Comparison of ENCODE assay signal across 1 cellular context in the genomic region with DNA sequence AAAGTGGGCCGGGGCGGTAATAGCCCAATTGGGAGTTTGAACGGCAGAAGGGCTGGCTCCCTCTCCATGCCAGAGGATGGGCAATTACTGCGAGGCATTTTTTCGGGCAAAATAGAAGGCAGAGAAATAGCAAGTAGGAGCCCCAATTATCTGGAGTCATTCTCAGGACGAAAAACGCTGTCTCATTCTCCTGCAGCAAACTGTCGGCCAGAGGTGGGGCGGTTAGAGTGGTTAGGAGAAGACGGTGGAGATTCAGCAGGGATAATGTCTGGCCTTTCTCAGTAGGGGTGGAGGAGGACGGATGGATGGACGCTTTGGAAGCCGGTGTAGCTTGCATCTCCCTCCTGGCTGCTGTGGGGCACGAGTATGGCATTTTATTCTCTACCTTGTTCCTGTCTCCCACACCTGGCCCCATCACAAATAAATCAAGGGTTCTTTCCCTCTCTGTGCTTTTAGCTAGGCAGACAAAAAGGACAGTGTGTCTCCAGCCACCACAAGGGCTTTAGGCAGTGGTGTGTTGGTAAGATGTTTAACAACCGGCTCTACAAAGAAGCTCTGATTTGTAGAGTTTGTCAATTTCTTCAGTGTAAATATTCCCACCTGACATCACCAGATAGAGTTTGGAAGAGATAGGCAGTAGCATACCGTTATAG.
TF ChIP-seq lines count a peak whose summit lies in the region.

No MANE protein-coding gene starts in this region.

TF ChIP-seq in K562, 482 proteins besides CTCF, POLR2A, EP300 and RAD21 (continues in another document):
- peak; percentile 95 for TF ChIP-seq C11orf30 (IDR thresholded peaks at IDR 0.05; ENCODE audit: low read depth)
- no peak for TF ChIP-seq ZC3H8 (IDR thresholded peaks at IDR 0.05)
- no peak for TF ChIP-seq RBM22 (IDR thresholded peaks at IDR 0.05; ENCODE audit: low read depth, low read length, poor library complexity, severe bottlenecking)
- no peak for TF ChIP-seq TAF9B (IDR thresholded peaks at IDR 0.05; ENCODE audit: partially characterized antibody)
- no peak for TF ChIP-seq ARHGAP35 (IDR thresholded peaks at IDR 0.05; ENCODE audit: partially characterized antibody)
- no peak for TF ChIP-seq ZFP36 (IDR thresholded peaks at IDR 0.05; ENCODE audit: low read depth, low read length, partially characterized antibody)
- TF ChIP-seq, protein P1, sequence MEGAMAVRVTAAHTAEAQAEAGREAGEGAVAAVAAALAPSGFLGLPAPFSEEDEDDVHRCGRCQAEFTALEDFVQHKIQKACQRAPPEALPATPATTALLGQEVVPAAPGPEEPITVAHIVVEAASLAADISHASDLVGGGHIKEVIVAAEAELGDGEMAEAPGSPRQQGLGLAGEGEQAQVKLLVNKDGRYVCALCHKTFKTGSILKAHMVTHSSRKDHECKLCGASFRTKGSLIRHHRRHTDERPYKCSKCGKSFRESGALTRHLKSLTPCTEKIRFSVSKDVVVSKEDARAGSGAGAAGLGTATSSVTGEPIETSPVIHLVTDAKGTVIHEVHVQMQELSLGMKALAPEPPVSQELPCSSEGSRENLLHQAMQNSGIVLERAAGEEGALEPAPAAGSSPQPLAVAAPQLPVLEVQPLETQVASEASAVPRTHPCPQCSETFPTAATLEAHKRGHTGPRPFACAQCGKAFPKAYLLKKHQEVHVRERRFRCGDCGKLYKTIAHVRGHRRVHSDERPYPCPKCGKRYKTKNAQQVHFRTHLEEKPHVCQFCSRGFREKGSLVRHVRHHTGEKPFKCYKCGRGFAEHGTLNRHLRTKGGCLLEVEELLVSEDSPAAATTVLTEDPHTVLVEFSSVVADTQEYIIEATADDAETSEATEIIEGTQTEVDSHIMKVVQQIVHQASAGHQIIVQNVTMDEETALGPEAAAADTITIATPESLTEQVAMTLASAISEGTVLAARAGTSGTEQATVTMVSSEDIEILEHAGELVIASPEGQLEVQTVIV (CRISPR knock-in tag; IDR thresholded peaks at IDR 0.05; ENCODE audit: borderline replicate concordance) = no peak
- TF ChIP-seq, protein P2, sequence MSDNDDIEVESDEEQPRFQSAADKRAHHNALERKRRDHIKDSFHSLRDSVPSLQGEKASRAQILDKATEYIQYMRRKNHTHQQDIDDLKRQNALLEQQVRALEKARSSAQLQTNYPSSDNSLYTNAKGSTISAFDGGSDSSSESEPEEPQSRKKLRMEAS (CRISPR knock-in tag; IDR thresholded peaks at IDR 0.05) = no peak
- TF ChIP-seq OTX1 (CRISPR knock-in tag; IDR thresholded peaks at IDR 0.05) = no peak
- TF ChIP-seq PCBP2 (IDR thresholded peaks at IDR 0.05; ENCODE audit: low read depth, low read length, poor library complexity, severe bottlenecking) = no peak
- TF ChIP-seq, protein P3, sequence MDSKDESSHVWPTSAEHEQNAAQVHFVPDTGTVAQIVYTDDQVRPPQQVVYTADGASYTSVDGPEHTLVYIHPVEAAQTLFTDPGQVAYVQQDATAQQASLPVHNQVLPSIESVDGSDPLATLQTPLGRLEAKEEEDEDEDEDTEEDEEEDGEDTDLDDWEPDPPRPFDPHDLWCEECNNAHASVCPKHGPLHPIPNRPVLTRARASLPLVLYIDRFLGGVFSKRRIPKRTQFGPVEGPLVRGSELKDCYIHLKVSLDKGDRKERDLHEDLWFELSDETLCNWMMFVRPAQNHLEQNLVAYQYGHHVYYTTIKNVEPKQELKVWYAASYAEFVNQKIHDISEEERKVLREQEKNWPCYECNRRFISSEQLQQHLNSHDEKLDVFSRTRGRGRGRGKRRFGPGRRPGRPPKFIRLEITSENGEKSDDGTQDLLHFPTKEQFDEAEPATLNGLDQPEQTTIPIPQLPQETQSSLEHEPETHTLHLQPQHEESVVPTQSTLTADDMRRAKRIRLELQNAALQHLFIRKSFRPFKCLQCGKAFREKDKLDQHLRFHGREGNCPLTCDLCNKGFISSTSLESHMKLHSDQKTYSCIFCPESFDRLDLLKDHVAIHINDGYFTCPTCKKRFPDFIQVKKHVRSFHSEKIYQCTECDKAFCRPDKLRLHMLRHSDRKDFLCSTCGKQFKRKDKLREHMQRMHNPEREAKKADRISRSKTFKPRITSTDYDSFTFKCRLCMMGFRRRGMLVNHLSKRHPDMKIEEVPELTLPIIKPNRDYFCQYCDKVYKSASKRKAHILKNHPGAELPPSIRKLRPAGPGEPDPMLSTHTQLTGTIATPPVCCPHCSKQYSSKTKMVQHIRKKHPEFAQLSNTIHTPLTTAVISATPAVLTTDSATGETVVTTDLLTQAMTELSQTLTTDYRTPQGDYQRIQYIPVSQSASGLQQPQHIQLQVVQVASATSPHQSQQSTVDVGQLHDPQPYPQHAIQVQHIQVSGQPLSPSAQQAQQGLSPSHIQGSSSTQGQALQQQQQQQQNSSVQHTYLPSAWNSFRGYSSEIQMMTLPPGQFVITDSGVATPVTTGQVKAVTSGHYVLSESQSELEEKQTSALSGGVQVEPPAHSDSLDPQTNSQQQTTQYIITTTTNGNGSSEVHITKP (IDR thresholded peaks at IDR 0.05; ENCODE audit: partially characterized antibody) = no peak
- no peak for TF ChIP-seq NFYB (IDR thresholded peaks at IDR 0.05; ENCODE audit: extremely low read depth, insufficient read length)
- no peak for TF ChIP-seq RNF2 (IDR thresholded peaks at IDR 0.05)
- peak; percentile 93 for TF ChIP-seq ZNF316 (IDR thresholded peaks at IDR 0.05)
- TF ChIP-seq ZNF197 (CRISPR knock-in tag; IDR thresholded peaks at IDR 0.05; ENCODE audit: low read depth) = no peak
- 0 out of 2 replicates have a peak, but pooled peaks have one; percentile 34 for TF ChIP-seq JUND (IDR thresholded peaks at IDR 0.05; ENCODE audit: borderline replicate concordance, low read depth, low read length)
- 0 out of 3 replicates have a peak, but pooled peaks have one; percentile 28 for TF ChIP-seq JUND (tag; IDR thresholded peaks at IDR 0.05; ENCODE audit: borderline replicate concordance, low read depth, low read length)
- TF ChIP-seq HDAC2 (IDR thresholded peaks at IDR 0.05) = no peak
- TF ChIP-seq, protein P4, sequence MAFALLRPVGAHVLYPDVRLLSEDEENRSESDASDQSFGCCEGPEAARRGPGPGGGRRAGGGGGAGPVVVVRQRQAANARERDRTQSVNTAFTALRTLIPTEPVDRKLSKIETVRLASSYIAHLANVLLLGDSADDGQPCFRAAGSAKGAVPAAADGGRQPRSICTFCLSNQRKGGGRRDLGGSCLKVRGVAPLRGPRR (CRISPR knock-in tag; IDR thresholded peaks at IDR 0.05) = no peak
- TF ChIP-seq CEBPG (CRISPR knock-in tag; IDR thresholded peaks at IDR 0.05) = no peak
- no peak for TF ChIP-seq CEBPG (tag; conservative IDR thresholded peaks at IDR 0.05 in 1 of 2, IDR thresholded peaks at IDR 0.05 in 1 of 2)
- no peak for TF ChIP-seq SLC30A9 (CRISPR knock-in tag; IDR thresholded peaks at IDR 0.05)
- TF ChIP-seq LARP7 (IDR thresholded peaks at IDR 0.05) = no peak
- no peak for TF ChIP-seq PTBP1 (IDR thresholded peaks at IDR 0.05; ENCODE audit: low read depth, low read length)
- no peak; the same call in 1 of the 2 replicates for TF ChIP-seq GATAD2B (IDR thresholded peaks at IDR 0.05; ENCODE audit: borderline replicate concordance)
- TF ChIP-seq, protein P5, sequence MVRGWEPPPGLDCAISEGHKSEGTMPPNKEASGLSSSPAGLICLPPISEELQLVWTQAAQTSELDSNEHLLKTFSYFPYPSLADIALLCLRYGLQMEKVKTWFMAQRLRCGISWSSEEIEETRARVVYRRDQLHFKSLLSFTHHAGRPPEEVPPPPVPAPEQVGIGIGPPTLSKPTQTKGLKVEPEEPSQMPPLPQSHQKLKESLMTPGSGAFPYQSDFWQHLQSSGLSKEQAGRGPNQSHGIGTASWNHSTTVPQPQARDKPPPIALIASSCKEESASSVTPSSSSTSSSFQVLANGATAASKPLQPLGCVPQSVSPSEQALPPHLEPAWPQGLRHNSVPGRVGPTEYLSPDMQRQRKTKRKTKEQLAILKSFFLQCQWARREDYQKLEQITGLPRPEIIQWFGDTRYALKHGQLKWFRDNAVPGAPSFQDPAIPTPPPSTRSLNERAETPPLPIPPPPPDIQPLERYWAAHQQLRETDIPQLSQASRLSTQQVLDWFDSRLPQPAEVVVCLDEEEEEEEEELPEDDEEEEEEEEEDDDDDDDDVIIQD (CRISPR knock-in tag; IDR thresholded peaks at IDR 0.05) = no peak
- TF ChIP-seq ZNF586 (CRISPR knock-in tag; conservative IDR thresholded peaks at IDR 0.05) = no peak
- TF ChIP-seq RBBP5 (IDR thresholded peaks at IDR 0.05; ENCODE audit: borderline replicate concordance, insufficient read depth, low read length, poor library complexity, severe bottlenecking) = peak; percentile 41
- no peak for TF ChIP-seq KAT7 (CRISPR knock-in tag; IDR thresholded peaks at IDR 0.05; ENCODE audit: borderline replicate concordance)
- TF ChIP-seq SMARCE1 (IDR thresholded peaks at IDR 0.05) = no peak
- TF ChIP-seq, protein P6, sequence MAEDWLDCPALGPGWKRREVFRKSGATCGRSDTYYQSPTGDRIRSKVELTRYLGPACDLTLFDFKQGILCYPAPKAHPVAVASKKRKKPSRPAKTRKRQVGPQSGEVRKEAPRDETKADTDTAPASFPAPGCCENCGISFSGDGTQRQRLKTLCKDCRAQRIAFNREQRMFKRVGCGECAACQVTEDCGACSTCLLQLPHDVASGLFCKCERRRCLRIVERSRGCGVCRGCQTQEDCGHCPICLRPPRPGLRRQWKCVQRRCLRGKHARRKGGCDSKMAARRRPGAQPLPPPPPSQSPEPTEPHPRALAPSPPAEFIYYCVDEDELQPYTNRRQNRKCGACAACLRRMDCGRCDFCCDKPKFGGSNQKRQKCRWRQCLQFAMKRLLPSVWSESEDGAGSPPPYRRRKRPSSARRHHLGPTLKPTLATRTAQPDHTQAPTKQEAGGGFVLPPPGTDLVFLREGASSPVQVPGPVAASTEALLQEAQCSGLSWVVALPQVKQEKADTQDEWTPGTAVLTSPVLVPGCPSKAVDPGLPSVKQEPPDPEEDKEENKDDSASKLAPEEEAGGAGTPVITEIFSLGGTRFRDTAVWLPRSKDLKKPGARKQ (CRISPR knock-in tag; IDR thresholded peaks at IDR 0.05) = no peak
- TF ChIP-seq, protein P7, sequence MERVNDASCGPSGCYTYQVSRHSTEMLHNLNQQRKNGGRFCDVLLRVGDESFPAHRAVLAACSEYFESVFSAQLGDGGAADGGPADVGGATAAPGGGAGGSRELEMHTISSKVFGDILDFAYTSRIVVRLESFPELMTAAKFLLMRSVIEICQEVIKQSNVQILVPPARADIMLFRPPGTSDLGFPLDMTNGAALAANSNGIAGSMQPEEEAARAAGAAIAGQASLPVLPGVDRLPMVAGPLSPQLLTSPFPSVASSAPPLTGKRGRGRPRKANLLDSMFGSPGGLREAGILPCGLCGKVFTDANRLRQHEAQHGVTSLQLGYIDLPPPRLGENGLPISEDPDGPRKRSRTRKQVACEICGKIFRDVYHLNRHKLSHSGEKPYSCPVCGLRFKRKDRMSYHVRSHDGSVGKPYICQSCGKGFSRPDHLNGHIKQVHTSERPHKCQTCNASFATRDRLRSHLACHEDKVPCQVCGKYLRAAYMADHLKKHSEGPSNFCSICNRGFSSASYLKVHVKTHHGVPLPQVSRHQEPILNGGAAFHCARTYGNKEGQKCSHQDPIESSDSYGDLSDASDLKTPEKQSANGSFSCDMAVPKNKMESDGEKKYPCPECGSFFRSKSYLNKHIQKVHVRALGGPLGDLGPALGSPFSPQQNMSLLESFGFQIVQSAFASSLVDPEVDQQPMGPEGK (CRISPR knock-in tag; IDR thresholded peaks at IDR 0.05; ENCODE audit: borderline replicate concordance) = no peak
- TF ChIP-seq ETS2 (tag; IDR thresholded peaks at IDR 0.05; ENCODE audit: borderline replicate concordance, poor library complexity, severe bottlenecking) = no peak
- no peak for TF ChIP-seq KLF6 (CRISPR knock-in tag; IDR thresholded peaks at IDR 0.05; ENCODE audit: borderline replicate concordance)
- TF ChIP-seq TAF7 (tag; IDR thresholded peaks at IDR 0.05) = no peak
- TF ChIP-seq PTRF (tag; IDR thresholded peaks at IDR 0.05) = no peak
- TF ChIP-seq ARID1B (IDR thresholded peaks at IDR 0.05) = peak; percentile 43; the same call in 1 of the 2 replicates
- TF ChIP-seq NFRKB (IDR thresholded peaks at IDR 0.05; ENCODE audit: low read depth) = no peak
- TF ChIP-seq KHSRP (IDR thresholded peaks at IDR 0.05) = no peak
- no peak for TF ChIP-seq HDAC1 (IDR thresholded peaks at IDR 0.05)
- no peak for TF ChIP-seq HDGF (IDR thresholded peaks at IDR 0.05)
- peak; percentile 80; the same call in 1 of the 2 replicates for TF ChIP-seq MAFF (IDR thresholded peaks at IDR 0.05; ENCODE audit: low read length)
- TF ChIP-seq, protein P8, sequence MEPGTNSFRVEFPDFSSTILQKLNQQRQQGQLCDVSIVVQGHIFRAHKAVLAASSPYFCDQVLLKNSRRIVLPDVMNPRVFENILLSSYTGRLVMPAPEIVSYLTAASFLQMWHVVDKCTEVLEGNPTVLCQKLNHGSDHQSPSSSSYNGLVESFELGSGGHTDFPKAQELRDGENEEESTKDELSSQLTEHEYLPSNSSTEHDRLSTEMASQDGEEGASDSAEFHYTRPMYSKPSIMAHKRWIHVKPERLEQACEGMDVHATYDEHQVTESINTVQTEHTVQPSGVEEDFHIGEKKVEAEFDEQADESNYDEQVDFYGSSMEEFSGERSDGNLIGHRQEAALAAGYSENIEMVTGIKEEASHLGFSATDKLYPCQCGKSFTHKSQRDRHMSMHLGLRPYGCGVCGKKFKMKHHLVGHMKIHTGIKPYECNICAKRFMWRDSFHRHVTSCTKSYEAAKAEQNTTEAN (CRISPR knock-in tag; IDR thresholded peaks at IDR 0.05) = no peak
- TF ChIP-seq, protein P9, sequence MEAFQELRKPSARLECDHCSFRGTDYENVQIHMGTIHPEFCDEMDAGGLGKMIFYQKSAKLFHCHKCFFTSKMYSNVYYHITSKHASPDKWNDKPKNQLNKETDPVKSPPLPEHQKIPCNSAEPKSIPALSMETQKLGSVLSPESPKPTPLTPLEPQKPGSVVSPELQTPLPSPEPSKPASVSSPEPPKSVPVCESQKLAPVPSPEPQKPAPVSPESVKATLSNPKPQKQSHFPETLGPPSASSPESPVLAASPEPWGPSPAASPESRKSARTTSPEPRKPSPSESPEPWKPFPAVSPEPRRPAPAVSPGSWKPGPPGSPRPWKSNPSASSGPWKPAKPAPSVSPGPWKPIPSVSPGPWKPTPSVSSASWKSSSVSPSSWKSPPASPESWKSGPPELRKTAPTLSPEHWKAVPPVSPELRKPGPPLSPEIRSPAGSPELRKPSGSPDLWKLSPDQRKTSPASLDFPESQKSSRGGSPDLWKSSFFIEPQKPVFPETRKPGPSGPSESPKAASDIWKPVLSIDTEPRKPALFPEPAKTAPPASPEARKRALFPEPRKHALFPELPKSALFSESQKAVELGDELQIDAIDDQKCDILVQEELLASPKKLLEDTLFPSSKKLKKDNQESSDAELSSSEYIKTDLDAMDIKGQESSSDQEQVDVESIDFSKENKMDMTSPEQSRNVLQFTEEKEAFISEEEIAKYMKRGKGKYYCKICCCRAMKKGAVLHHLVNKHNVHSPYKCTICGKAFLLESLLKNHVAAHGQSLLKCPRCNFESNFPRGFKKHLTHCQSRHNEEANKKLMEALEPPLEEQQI (IDR thresholded peaks at IDR 0.05) = no peak
- no peak for TF ChIP-seq ZZZ3 (IDR thresholded peaks at IDR 0.05)
- TF ChIP-seq RCOR1 (IDR thresholded peaks at IDR 0.05; ENCODE audit: borderline replicate concordance in 1 of 2, low read depth in 2 of 2, low read length in 2 of 2) = peak in 1 of 2 experiments; percentile 89; a peak in 2 of 4 replicates
- TF ChIP-seq TFAM (CRISPR knock-in tag; conservative IDR thresholded peaks at IDR 0.05) = no peak
- TF ChIP-seq ARID2 (IDR thresholded peaks at IDR 0.05) = no peak
- no peak for TF ChIP-seq PHTF2 (CRISPR knock-in tag; IDR thresholded peaks at IDR 0.05)
